In the genomic region with DNA sequence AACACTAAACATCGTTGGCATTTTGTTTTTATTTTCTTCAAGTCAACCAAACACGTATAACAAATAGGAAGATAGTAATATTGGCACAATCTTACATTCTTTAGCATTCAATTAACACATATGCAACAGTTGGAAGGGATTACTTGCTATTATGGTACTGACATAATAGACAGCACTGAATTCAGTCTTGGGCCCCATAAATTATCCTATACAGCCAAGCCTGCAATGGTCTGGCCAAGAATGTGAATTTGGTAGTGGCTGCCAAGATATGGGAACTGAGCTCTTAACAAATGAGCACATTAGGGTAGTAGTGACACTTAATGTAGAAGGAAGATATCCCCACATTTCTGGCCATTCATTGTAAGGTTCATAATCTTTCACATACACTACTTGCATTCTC, we compare ENCODE assay signal across 18 cellular contexts. TPM values are rescaled to one million over a fixed set of nuclear protein-coding genes. Genes with fewer than 3 reads are reported as not detected.
DNase-seq lines count a peak whose midpoint lies in the region; ATAC-seq, FAIRE-seq and TF ChIP-seq lines count a peak whose summit lies in the region.
"Had no signal": no experiment of that assay in that cellular context is flagged by ENCODE, and none has a peak within 500 bp of the region (broad histone marks: within the 10 kb centered on the region; RNA-seq: fewer than 3 reads in every experiment).

No MANE protein-coding gene starts in this region.

- CTCF ChIA-PET in A673 (lab: Charles Lee) (interaction anchor here (1.0 kb wide), 1 partner anchor 21 kb away, joined by 4 read pairs; no protein-coding TSS in a partner anchor), HEK293 (lab: Yijun Ruan, JAX) (interaction anchor here (1.8 kb wide), 1 partner anchor 21 kb away, joined by 5 read pairs; no protein-coding TSS in a partner anchor)

- BruUV-seq in A673 (replicated peaks; lab: Mats Ljungman, UMichigan) = no TSS peak

- no peak overlapping the region for H3K9ac ChIP-seq in keratinocyte (ENCODE audit: control insufficient read depth, extremely low read depth, insufficient read depth, low read length)
- H3K9ac ChIP-seq: GM23248 had no signal

- FAIRE-seq in keratinocyte (lab: Jason Lieb, UNC) = peak; percentile 32
- FAIRE-seq: GM12891, GM18507, HTR-8/SVneo had no signal

- no peaks in the 10 kb centered on the region for H3K9me1 ChIP-seq in keratinocyte (ENCODE audit: control insufficient read depth, extremely low read depth, insufficient read depth, low read length)

- TF ChIP-seq EP300 in tibial nerve (IDR thresholded peaks at IDR 0.05) = no peak

- H3K36me3 ChIP-seq in A673 (ENCODE audit: insufficient read depth, low read length, poor library complexity, severe bottlenecking) (no peaks in the 10 kb centered on the region), HEK293 (ENCODE audit: control insufficient read depth in 2 of 2, insufficient read depth in 1 of 2, low read length in 2 of 2) (no peaks in the 10 kb centered on the region), keratinocyte (ENCODE audit: control insufficient read depth in 2 of 2, extremely low read depth in 1 of 2, insufficient read depth in 2 of 2, low read length in 2 of 2) (no peaks in the 10 kb centered on the region), tibial nerve (no peaks in the 10 kb centered on the region)
- H3K36me3 ChIP-seq: BE2C, HAP-1 had no signal

- intact Hi-C loops in A673 (cut with micrococcal nuclease; ENCODE audit: unreplicated experiment) = no loop called here

- dilution Hi-C loops in keratinocyte (cut with MboI; ENCODE audit: extremely low pct_ligation_motif_present, low sequenced_read_pairs) = no loop called here

- H3K27me3 ChIP-seq in A673 (replicated peaks; ENCODE audit: insufficient read depth, low read depth, low read length, poor library complexity) (no peaks in the 10 kb centered on the region), keratinocyte (ENCODE audit: control insufficient read depth, extremely low read depth, insufficient read depth, low read length) (no peaks in the 10 kb centered on the region), tibial nerve (no peaks in the 10 kb centered on the region)
- H3K27me3 ChIP-seq: BE2C had no signal

- H3K4me1 ChIP-seq in A673 (ENCODE audit: insufficient read depth, low read length, poor library complexity, severe bottlenecking) = peaks cover 39% of the 10 kb centered on the region
- no peaks in the 10 kb centered on the region for H3K4me1 ChIP-seq in HEK293 (ENCODE audit: control insufficient read depth, insufficient read depth, low read length)
- peaks cover 19% of the 10 kb centered on the region for H3K4me1 ChIP-seq in keratinocyte (ENCODE audit: control insufficient read depth, extremely low read depth, insufficient read depth, low read length)
- peaks cover 0 to 22% (median 6%) of the 10 kb centered on the region in 4 donors for H3K4me1 ChIP-seq in tibial nerve
- H3K4me1 ChIP-seq: BE2C, HAP-1 had no signal

- peak; percentile 85 for DNase-seq in A673 (ENCODE audit: low spot score)
- DNase-seq in NCI-H69 (lab: John Stamatoyannopoulos, UW) = peak; percentile 11
- no peak for DNase-seq in keratinocyte (ENCODE audit: low read depth, low spot score)
- DNase-seq in tibial nerve (ENCODE audit: low spot score in 2 of 2) = no peak
- no peak for DNase-seq in GM13977 (ENCODE audit: low spot score)
- DNase-seq: ACHN; BE2C; C1 segment of cervical spinal cord; CD4-positive, CD25-positive, alpha-beta regulatory T cell; CD8-positive, alpha-beta memory T cell; COR-L47; GM23248 had no signal

- H3K9me3 ChIP-seq in A673 (ENCODE audit: low read depth, low read length, poor library complexity, severe bottlenecking) (no peaks in the 10 kb centered on the region), HEK293 (ENCODE audit: control insufficient read depth, insufficient read depth, low read depth, low read length) (no peaks in the 10 kb centered on the region), keratinocyte (ENCODE audit: control insufficient read depth, low read depth, low read length) (no peaks in the 10 kb centered on the region), tibial nerve (no peaks in the 10 kb centered on the region)
- H3K9me3 ChIP-seq: BE2C, HAP-1 had no signal

- H3K4me3 ChIP-seq in A673 (ENCODE audit: low read depth, low read length, poor library complexity, severe bottlenecking) = no peak overlapping the region
- no peak overlapping the region for H3K4me3 ChIP-seq in HEK293 (ENCODE audit: low read depth, low read length)
- no peak overlapping the region for H3K4me3 ChIP-seq in keratinocyte (ENCODE audit: control insufficient read depth in 2 of 3, extremely low read depth in 1 of 3, insufficient read depth in 2 of 3, low read depth in 1 of 3, low read length in 3 of 3)
- H3K4me3 ChIP-seq in tibial nerve = no peak overlapping the region
- H3K4me3 ChIP-seq: GM23248, HAP-1 had no signal

- H3K79me2 ChIP-seq in keratinocyte (ENCODE audit: control insufficient read depth, insufficient read depth, low read length) = no peaks in the 10 kb centered on the region

- H3K27ac ChIP-seq in A673 (ENCODE audit: low read depth, low read length, poor library complexity, severe bottlenecking) (no peak overlapping the region), HEK293 (ENCODE audit: extremely low read depth, low read depth, low read length) (no peak overlapping the region), keratinocyte (ENCODE audit: control insufficient read depth, insufficient read depth, low read length) (no peak overlapping the region), tibial nerve (no peak overlapping the region)
- H3K27ac ChIP-seq: GM23248 had no signal

- no peak for TF ChIP-seq POLR2A in tibial nerve (IDR thresholded peaks at IDR 0.05)

- POLR2A ChIA-PET in A673 (lab: Charles Lee; ENCODE audit: low non-redundant PET) = interaction anchor here (0.7 kb wide), 1 partner anchor 9 kb away, joined by 3 read pairs; no protein-coding TSS in a partner anchor
- POLR2A ChIA-PET in HEK293 (lab: Yijun Ruan, JAX) = no interaction called here

- no peak overlapping the region for H2AFZ ChIP-seq in keratinocyte (ENCODE audit: control insufficient read depth, low read length)
- H2AFZ ChIP-seq: GM23248 had no signal

- ATAC-seq in HG02623 (IDR thresholded peaks at IDR 0.05; ENCODE audit: unreplicated experiment) = no peak

- in situ Hi-C loops in GM13977 (cut with MboI; ENCODE audit: low pct_unique_long_range_greater_than_20kb, low sequenced_read_pairs, unreplicated experiment) = no loop called here

- 53 to 63% methylated on average over 2 of the region's 2 CpGs for WGBS in tibial nerve, 2 donors

- H4K20me1 ChIP-seq in keratinocyte (ENCODE audit: control insufficient read depth, extremely low read depth, insufficient read depth, low read length) = no peaks in the 10 kb centered on the region

- H3K4me2 ChIP-seq in keratinocyte (ENCODE audit: control insufficient read depth, extremely low read depth, insufficient read depth, low read depth, low read length) = no peak overlapping the region

- TF ChIP-seq CTCF in A673 (conservative IDR thresholded peaks at IDR 0.05; ENCODE audit: low read depth, low read length) = no peak
- TF ChIP-seq CTCF in HEK293 (tag by site-specific recombination; IDR thresholded peaks at IDR 0.05) = no peak
- TF ChIP-seq CTCF in keratinocyte (optimal IDR thresholded peaks at IDR 0.05 in 1 of 3, IDR thresholded peaks at IDR 0.05 in 1 of 3, conservative IDR thresholded peaks at IDR 0.05 in 1 of 3; ENCODE audit: extremely low read depth in 1 of 3, insufficient read depth in 2 of 3, low read length in 3 of 3) = no peak
- TF ChIP-seq CTCF in tibial nerve (IDR thresholded peaks at IDR 0.05) = no peak
- TF ChIP-seq CTCF in GM13977 (IDR thresholded peaks at IDR 0.05; ENCODE audit: extremely low read depth, insufficient read depth, missing control alignments) = no peak

TF ChIP-seq in HEK293, 187 proteins besides CTCF, POLR2A, EP300 and RAD21:
- TF ChIP-seq ZXDB (tag by site-specific recombination; IDR thresholded peaks at IDR 0.05) (no peak), ZNF223 (tag by site-specific recombination; IDR thresholded peaks at IDR 0.05) (no peak), SALL2 (tag by site-specific recombination; IDR thresholded peaks at IDR 0.05; ENCODE audit: borderline replicate concordance) (no peak), SCRT2 (tag by site-specific recombination; IDR thresholded peaks at IDR 0.05) (peak; percentile 54)
TF ChIP-seq in HEK293: peak in this region for 1.

RNA-seq across cellular contexts. Expression of a gene that starts 44.8 kb away (rescaled TPM):
- total RNA-seq in A673 (2021) (12.7 and 14.2 TPM in 2 replicates), tibial nerve (10 to 100 TPM in 3 of 4 donors, 1 to 10 TPM in 1; 9.6 to 16.8 (median 13.9) TPM)
- polyA plus RNA-seq in keratinocyte = 7.1 to 22.0 TPM (median 17.7 TPM) in 3 replicates
- polyA plus RNA-seq in keratinocyte (2011; ENCODE audit: low read depth) = 2.6 TPM
- 8.0 and 12.3 TPM in 2 replicates for polyA plus RNA-seq in keratinocyte (2011; cell fraction: cytosol; rRNA removed)
- 6.6 and 7.7 TPM in 2 replicates for polyA plus RNA-seq in keratinocyte (2011; cell fraction: nucleus; rRNA removed)
- 2.5 and 24.4 TPM in 2 replicates for polyA plus RNA-seq in keratinocyte (2012; ENCODE audit: low replicate concordance)
- 6.2 to 21.2 TPM (median 11.5 TPM) in 3 replicates for polyA minus RNA-seq in keratinocyte
- 11.3 TPM for polyA minus RNA-seq in keratinocyte (2011; cell fraction: cytosol; rRNA and poly(A)+ RNA removed)
- 10.1 and 18.2 TPM in 2 replicates for polyA minus RNA-seq in keratinocyte (2011; cell fraction: nucleus; rRNA and poly(A)+ RNA removed)

Comparison
In these comparisons a context has a peak if more than half of its experiments do, and no peak if none do; other contexts are left out.
1. DNase-seq: peak in A673 (single experiment) and NCI-H69 (single experiment); none in keratinocyte (single experiment), tibial nerve (0 of 2) and GM13977 (single experiment).